9 cellular contexts compared by ENCODE assay signal in the genomic region with DNA sequence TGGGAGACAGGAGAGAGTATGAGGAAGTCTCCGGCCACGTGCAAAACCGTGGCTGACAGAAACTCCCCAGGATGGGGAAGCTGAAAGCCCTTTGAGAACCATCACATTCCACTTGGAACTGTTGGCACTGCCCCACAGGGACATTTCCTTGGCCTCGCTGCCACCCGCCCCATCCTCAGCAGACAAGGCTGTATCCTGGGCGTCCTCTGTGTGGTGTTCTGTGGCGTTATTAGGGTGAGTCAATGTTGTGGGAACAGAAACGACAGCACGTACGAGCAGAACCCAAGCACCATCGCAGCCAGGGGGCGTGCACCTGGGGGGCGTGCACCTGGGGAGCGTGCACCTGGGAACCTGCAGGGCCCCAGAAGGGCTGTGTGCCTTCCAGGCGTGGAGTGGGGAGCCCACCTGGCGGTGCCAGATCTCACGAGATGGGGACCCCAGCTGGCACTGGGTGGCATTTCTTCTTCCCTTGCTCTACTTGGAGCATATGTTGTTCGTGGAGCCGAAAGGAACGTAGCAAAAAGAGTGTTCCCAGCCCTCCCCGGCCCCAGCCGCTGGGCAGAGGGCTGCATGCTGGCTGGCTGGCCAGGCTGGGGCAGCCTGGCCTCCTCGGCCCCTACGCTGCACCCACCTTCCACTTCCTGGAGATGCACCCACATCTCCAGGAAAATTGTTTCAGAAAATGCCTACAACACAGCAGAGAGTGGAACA. TPM values are rescaled to one million over a fixed set of nuclear protein-coding genes. Genes with fewer than 3 reads are reported as not detected.
DNase-seq lines count a peak whose midpoint lies in the region; ATAC-seq and TF ChIP-seq lines count a peak whose summit lies in the region.
"Had no signal": no experiment of that assay in that cellular context is flagged by ENCODE, and none has a peak within 500 bp of the region (broad histone marks: within the 10 kb centered on the region; RNA-seq: fewer than 3 reads in every experiment).

No MANE protein-coding gene starts in this region.

- peak; percentile 59 for ATAC-seq in esophagus mucosa

- H3K36me3 ChIP-seq in sigmoid colon: no peaks in the 10 kb centered on the region
- H3K36me3 ChIP-seq in SK-N-SH (replicated peaks in 1 of 2; ENCODE audit: control insufficient read depth in 1 of 2, insufficient read depth in 2 of 2, low read length in 1 of 2): no peaks in the 10 kb centered on the region
- H3K36me3 ChIP-seq: MG63 had no signal

- peak; percentile 29 for TF ChIP-seq CTCF in GM13977 (IDR thresholded peaks at IDR 0.05; ENCODE audit: extremely low read depth, insufficient read depth, missing control alignments)
- no peak for TF ChIP-seq CTCF in sigmoid colon (IDR thresholded peaks at IDR 0.05)
- no peak for TF ChIP-seq CTCF in SK-N-SH (IDR thresholded peaks at IDR 0.05)

- in situ Hi-C loops in GM13977 (cut with MboI; ENCODE audit: low pct_unique_long_range_greater_than_20kb, low sequenced_read_pairs, unreplicated experiment): no loop called here

- H3K9ac ChIP-seq in SK-N-SH: no peak overlapping the region

- TF ChIP-seq POLR2A in sigmoid colon (IDR thresholded peaks at IDR 0.05): no peak

- H4K20me1 ChIP-seq in SK-N-SH (ENCODE audit: insufficient read depth): no peaks in the 10 kb centered on the region

- peak; percentile 55 for DNase-seq in GM13977 (ENCODE audit: low spot score)
- peak; percentile 74 for DNase-seq in NAMALWA (ENCODE audit: low spot score)
- DNase-seq in sigmoid colon: no peak
- no peak for DNase-seq in SK-N-SH
- no peak for DNase-seq in NCI-H524 treated with DMSO at 0.1 percent for 48 hours (lab: John Stamatoyannopoulos, UW)
- no peak for DNase-seq in OCI-M1 (lab: John Stamatoyannopoulos, UW)
- DNase-seq in SIG-M5 (lab: John Stamatoyannopoulos, UW): no peak
- DNase-seq: MG63 had no signal

- H3K4me3 ChIP-seq in sigmoid colon (no peak overlapping the region), SK-N-SH (ENCODE audit: low read depth in 2 of 2, low read length in 1 of 2) (no peak overlapping the region)
- H3K4me3 ChIP-seq: MG63 had no signal

- H3K4me2 ChIP-seq in SK-N-SH: no peak overlapping the region

- H3K79me2 ChIP-seq in SK-N-SH (ENCODE audit: insufficient read depth): no peaks in the 10 kb centered on the region

- H3K9me3 ChIP-seq in sigmoid colon: no peaks in the 10 kb centered on the region
- H3K9me3 ChIP-seq in SK-N-SH: no peaks in the 10 kb centered on the region
- H3K9me3 ChIP-seq: MG63 had no signal

- H3K27ac ChIP-seq in sigmoid colon (peak overlapping the region; percentile 1 to 70 (median 37)), SK-N-SH (ENCODE audit: low read depth in 2 of 2, low read length in 1 of 2) (no peak overlapping the region)

- intact Hi-C loops in sigmoid colon (cut with DNase I): no loop called here

- H3F3A ChIP-seq in SK-N-SH (replicated peaks; ENCODE audit: insufficient read depth): no peaks in the 10 kb centered on the region

- POLR2A ChIA-PET in SK-N-SH (lab: Yijun Ruan, JAX): no interaction called here

- no peak for TF ChIP-seq RAD21 in SK-N-SH (IDR thresholded peaks at IDR 0.05; ENCODE audit: low read length)

- TF ChIP-seq EP300 in sigmoid colon (IDR thresholded peaks at IDR 0.05) (peak in 1 of 4 donors; percentile 54), SK-N-SH (IDR thresholded peaks at IDR 0.05; ENCODE audit: borderline replicate concordance in 1 of 2, low read depth in 1 of 2, low read length in 1 of 2) (no peak)

- H2AFZ ChIP-seq in SK-N-SH (ENCODE audit: low read depth): no peak overlapping the region

- CTCF ChIA-PET in SK-N-SH (lab: Yijun Ruan, JAX): interaction anchor here (1.3 kb wide), 1 partner anchor 10 kb away, joined by 3 read pairs; no protein-coding TSS in a partner anchor

- H3K4me1 ChIP-seq in sigmoid colon (no peaks in the 10 kb centered on the region), SK-N-SH (ENCODE audit: control insufficient read depth in 1 of 2, insufficient read depth in 2 of 2, low read depth in 1 of 2, low read length in 1 of 2) (peaks cover 0 to 14% of the 10 kb centered on the region in 2 experiments; a peak in 2 of 4 replicates)

- WGBS in sigmoid colon, 2 donors: 59 to 69% methylated on average over 24 of the region's 24 CpGs
- WGBS in SK-N-SH (ENCODE audit: low lambda C conversion rate): 45% methylated on average over 4 of the region's 24 CpGs

- H3K9me2 ChIP-seq in SK-N-SH: no peaks in the 10 kb centered on the region

- H3K27me3 ChIP-seq in sigmoid colon (no peaks in the 10 kb centered on the region), SK-N-SH (ENCODE audit: insufficient read depth) (no peaks in the 10 kb centered on the region)
- H3K27me3 ChIP-seq: MG63 had no signal

TF ChIP-seq in SK-N-SH, 30 proteins besides CTCF, POLR2A, EP300 and RAD21:
- no peak for TF ChIP-seq RCOR1 (IDR thresholded peaks at IDR 0.05; ENCODE audit: low read length)
- no peak for TF ChIP-seq SMC3 (IDR thresholded peaks at IDR 0.05; ENCODE audit: low read depth, low read length)
- no peak for TF ChIP-seq NRF1 (IDR thresholded peaks at IDR 0.05; ENCODE audit: low read depth, low read length)
- no peak for TF ChIP-seq GABPA (IDR thresholded peaks at IDR 0.05; ENCODE audit: low read depth)
- no peak for TF ChIP-seq POLR2AphosphoS5 (IDR thresholded peaks at IDR 0.05; ENCODE audit: low read depth, low read length)
- no peak for TF ChIP-seq RXRA (IDR thresholded peaks at IDR 0.05; ENCODE audit: borderline replicate concordance, low read depth)
- no peak for TF ChIP-seq JUND (IDR thresholded peaks at IDR 0.05)
TF ChIP-seq in SK-N-SH: peak in this region for 0.

RNA-seq across cellular contexts. Expression of gene NFAM1, which starts 35.4 kb away (rescaled TPM):
- total RNA-seq in esophagus mucosa (0.88 TPM), sigmoid colon (1 to 10 TPM; 1.8 to 2.5 (median 2.3) TPM)
- polyA plus RNA-seq in sigmoid colon (1 to 10 TPM; 1.2 to 3.1 (median 2.3) TPM), SK-N-SH (2012; rRNA removed) (0.02 TPM in 1 of 2 replicates, not detected in the other)
- under 0.01 TPM in 2 replicates for polyA plus RNA-seq in SK-N-SH (2012; cell fraction: cytosol; rRNA removed)
- polyA plus RNA-seq in SK-N-SH (2012; cell fraction: nucleus; rRNA removed): 0.02 TPM in 1 of 2 replicates, not detected in the other

Comparison
In these comparisons a context has a peak if more than half of its experiments do, and no peak if none do; other contexts are left out.
1. DNase-seq: peak in GM13977 (single experiment) and NAMALWA (single experiment); none in sigmoid colon (single experiment), SK-N-SH (single experiment), NCI-H524 treated with DMSO at 0.1 percent for 48 hours (single experiment), OCI-M1 (single experiment) and SIG-M5 (single experiment).
2. H3K27ac ChIP-seq: peak in sigmoid colon (4 of 4); none in SK-N-SH (0 of 2).